In the genomic region with DNA sequence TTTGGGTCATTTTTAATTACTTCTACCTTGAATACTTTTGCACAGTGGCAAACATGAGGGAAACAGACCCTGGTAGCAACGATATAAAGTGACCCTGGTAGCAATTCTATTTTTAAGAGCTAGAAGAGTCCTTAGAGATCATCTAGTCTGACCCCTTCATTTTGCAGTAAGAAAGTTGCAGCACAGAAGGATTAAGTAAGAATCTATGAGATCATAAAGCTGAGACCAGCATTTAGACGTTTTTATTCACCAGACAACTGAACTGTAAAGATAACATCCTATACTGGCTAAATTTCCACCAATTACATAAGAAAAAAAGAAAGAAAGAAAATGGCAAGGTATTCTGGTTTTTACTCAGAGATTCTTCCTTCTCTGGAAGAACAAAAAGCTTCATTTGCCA, we compare ENCODE assay signal across 18 cellular contexts.
"Had no signal": no experiment of that assay in that cellular context is flagged by ENCODE, and none has a peak within 500 bp of the region (broad histone marks: within the 10 kb centered on the region; RNA-seq: fewer than 3 reads in every experiment).

No MANE protein-coding gene starts in this region.

- H3K4me1 Mint-ChIP-seq: stimulated activated naive B cell treated with anti-CD40 and anti-IgM and Interleukin-4, amounts not matched to agents 10 μg/mL and 1 μg/mL and 100 μg/mL, for 72 hours had no signal

- H3K27ac ChIP-seq: adrenal gland, gastroesophageal sphincter, thyroid gland, uterus, WERI-Rb-1 had no signal

- ATAC-seq: activated T-cell treated with anti-CD3 and anti-CD28 coated beads, Interleukin-2, amount 50 U/mL, for 72 hours; gastroesophageal sphincter; natural killer cell treated with Interleukin-12 subunit alpha and Interleukin-12 subunit beta and Interleukin-15 and Interleukin-18, amount 100 ng/mL, for 72 hours; right lobe of liver; stimulated activated naive B cell treated with anti-CD40 and anti-IgM and Interleukin-4, amounts not matched to agents 10 μg/mL and 1 μg/mL and 100 μg/mL, for 72 hours had no signal

- H3K4me1 ChIP-seq: uterus had no signal

- DNase-seq: activated CD4-positive, alpha-beta T cell treated with anti-CD3 and anti-CD28 coated beads for 1 hour; activated CD4-positive, alpha-beta T cell treated with anti-CD3 and anti-CD28 coated beads, Interleukin-2, amount 50 U/mL, for 4 hours; activated effector memory CD4-positive, alpha-beta T cell treated with anti-CD3 and anti-CD28 coated beads, Interleukin-2, amount 50 U/mL, for 16 hours; activated T-cell treated with anti-CD3 and anti-CD28 coated beads, Interleukin-2, amount 50 U/mL, for 72 hours; adrenal gland; cortex of kidney; heart left ventricle; right lobe of liver; stimulated activated CD4-positive, alpha-beta T cell treated with anti-CD3 and anti-CD28 coated beads, Interleukin-4, amount 100 ng/mL, for 4 hours; stimulated activated naive B cell treated with anti-CD40 and anti-IgM and Interleukin-4, amounts not matched to agents 10 μg/mL and 1 μg/mL and 100 μg/mL, for 72 hours; SW 1271; T-helper 2 cell; thyroid gland; uterus; WERI-Rb-1 had no signal

- H3K36me3 ChIP-seq: adrenal gland, gastroesophageal sphincter, right lobe of liver, thyroid gland, uterus, WERI-Rb-1 had no signal

- H3K9me3 ChIP-seq: adrenal gland, gastroesophageal sphincter, right lobe of liver, thyroid gland, uterus had no signal

- H3K4me3 ChIP-seq: adrenal gland, gastroesophageal sphincter, heart left ventricle, right lobe of liver, thyroid gland, uterus had no signal

- H3K27me3 ChIP-seq: adrenal gland, gastroesophageal sphincter, heart left ventricle, right lobe of liver, thyroid gland, uterus had no signal

- H3K27ac Mint-ChIP-seq: activated naive CD4-positive, alpha-beta T cell treated with anti-CD3 and anti-CD28 coated beads, Interleukin-2, amount 50 U/mL, for 24 hours; activated T-cell treated with anti-CD3 and anti-CD28 coated beads, Interleukin-2, amount 50 U/mL, for 72 hours; natural killer cell treated with Interleukin-12 subunit alpha and Interleukin-12 subunit beta and Interleukin-15 and Interleukin-18, amount 100 ng/mL, for 72 hours; stimulated activated naive B cell treated with anti-CD40 and anti-IgM and Interleukin-4, amounts not matched to agents 10 μg/mL and 1 μg/mL and 100 μg/mL, for 72 hours had no signal

- H3K9me3 Mint-ChIP-seq: activated naive CD4-positive, alpha-beta T cell treated with anti-CD3 and anti-CD28 coated beads, Interleukin-2, amount 50 U/mL, for 24 hours; activated T-cell treated with anti-CD3 and anti-CD28 coated beads, Interleukin-2, amount 50 U/mL, for 72 hours; natural killer cell treated with Interleukin-12 subunit alpha and Interleukin-12 subunit beta and Interleukin-15 and Interleukin-18, amount 100 ng/mL, for 72 hours had no signal

- H3K4me3 Mint-ChIP-seq: activated naive CD4-positive, alpha-beta T cell treated with anti-CD3 and anti-CD28 coated beads, Interleukin-2, amount 50 U/mL, for 24 hours; activated T-cell treated with anti-CD3 and anti-CD28 coated beads, Interleukin-2, amount 50 U/mL, for 72 hours; natural killer cell treated with Interleukin-12 subunit alpha and Interleukin-12 subunit beta and Interleukin-15 and Interleukin-18, amount 100 ng/mL, for 72 hours; stimulated activated naive B cell treated with anti-CD40 and anti-IgM and Interleukin-4, amounts not matched to agents 10 μg/mL and 1 μg/mL and 100 μg/mL, for 72 hours had no signal

- H3K27me3 Mint-ChIP-seq: activated naive CD4-positive, alpha-beta T cell treated with anti-CD3 and anti-CD28 coated beads, Interleukin-2, amount 50 U/mL, for 24 hours; natural killer cell treated with Interleukin-12 subunit alpha and Interleukin-12 subunit beta and Interleukin-15 and Interleukin-18, amount 100 ng/mL, for 72 hours; stimulated activated naive B cell treated with anti-CD40 and anti-IgM and Interleukin-4, amounts not matched to agents 10 μg/mL and 1 μg/mL and 100 μg/mL, for 72 hours had no signal
